Comparison of ENCODE assay signal across 9 cellular contexts in genomic region chr16:30354423-30355143, GRCh38. TPM values are rescaled to one million over a fixed set of nuclear protein-coding genes. Genes with fewer than 3 reads are reported as not detected.
A peak's percentile ranks its signal among the peaks of the same experiment; 100 is the strongest.
DNase-seq lines count a peak whose midpoint lies in the region; TF ChIP-seq lines count a peak whose summit lies in the region.
"Had no signal": no experiment of that assay in that cellular context is flagged by ENCODE, and none has a peak within 500 bp of the region (broad histone marks: within the 10 kb centered on the region; RNA-seq: fewer than 3 reads in every experiment).

No MANE protein-coding gene starts in this region.

- H3K79me2 ChIP-seq in MM.1S (ENCODE audit: low read length): peaks cover 47% of the 10 kb centered on the region

- intact Hi-C loops in colonic mucosa (cut with DNase I): loop anchor here (10.0 kb wide), 1 partner anchor 260 kb away; the partner anchor contains the start of genes TBX6 and YPEL3

- DNase-seq in activated effector memory CD4-positive, alpha-beta T cell treated with anti-CD3 and anti-CD28 coated beads, Interleukin-2, amount 50 U/mL, for 16 hours: peak; percentile 64
- no peak for DNase-seq in activated effector memory CD4-positive, alpha-beta T cell treated with Interleukin-2 at 50 U/mL for 16 hours
- DNase-seq in MM.1S (no peak), colonic mucosa (peak; percentile 55), HK-2 (ENCODE audit: unreplicated experiment) (no peak), globus pallidus (ENCODE audit: low spot score) (no peak), UCSD-AML1 (lab: John Stamatoyannopoulos, UW; ENCODE audit: unreplicated experiment) (no peak)

- H4K20me1 ChIP-seq in MM.1S (ENCODE audit: insufficient read depth, low read length): no peaks in the 10 kb centered on the region

- H3K27me3 ChIP-seq in MM.1S (replicated peaks; ENCODE audit: insufficient read depth, low read length) (no peaks in the 10 kb centered on the region), colonic mucosa (no peaks in the 10 kb centered on the region), mononuclear cell (ENCODE audit: insufficient read depth, low read length) (no peaks in the 10 kb centered on the region)

- no peak for TF ChIP-seq CTCF in MM.1S (IDR thresholded peaks at IDR 0.05; ENCODE audit: low read length)
- no peak for TF ChIP-seq CTCF in colonic mucosa (IDR thresholded peaks at IDR 0.05)

- H3K36me3 ChIP-seq in MM.1S (replicated peaks; ENCODE audit: insufficient read depth, low read length) (peaks cover 2% of the 10 kb centered on the region; the same call in 1 of the 2 replicates), colonic mucosa (peaks cover 8% of the 10 kb centered on the region)

- H3K4me2 ChIP-seq in MM.1S (ENCODE audit: low read depth, low read length): peak overlapping the region; percentile 77

- H3K4me3 ChIP-seq in MM.1S (ENCODE audit: low read length) (peak overlapping the region; percentile 87), colonic mucosa (peak overlapping the region; percentile 80), mononuclear cell (ENCODE audit: low read length) (peak overlapping the region; percentile 90)

- H2AFZ ChIP-seq in MM.1S (ENCODE audit: low read length): peak overlapping the region; percentile 83

- H3K4me1 ChIP-seq in MM.1S (ENCODE audit: low read length) (peaks cover 23% of the 10 kb centered on the region), colonic mucosa (peaks cover 7% of the 10 kb centered on the region), mononuclear cell (ENCODE audit: insufficient read depth, low read length) (peaks cover 47% of the 10 kb centered on the region)

- H3K27ac ChIP-seq in MM.1S (ENCODE audit: low read length): peak overlapping the region; percentile 64; the same call in 1 of the 2 replicates
- H3K27ac ChIP-seq in colonic mucosa: peak overlapping the region; percentile 94

- H3K9me2 ChIP-seq in MM.1S (replicated peaks; ENCODE audit: insufficient read depth, low read length): no peaks in the 10 kb centered on the region

- H3K9me3 ChIP-seq in MM.1S (replicated peaks; ENCODE audit: insufficient read depth, low read length) (no peaks in the 10 kb centered on the region), colonic mucosa (no peaks in the 10 kb centered on the region), mononuclear cell (ENCODE audit: low read depth, low read length) (no peaks in the 10 kb centered on the region)

- H3K9ac ChIP-seq in MM.1S (ENCODE audit: low read length): peak overlapping the region; percentile 93
- H3K9ac ChIP-seq in colonic mucosa (ENCODE audit: low read depth in 2 of 2, low read length in 2 of 2): peak overlapping the region; percentile 90 to 97

- peaks cover 9% of the 10 kb centered on the region for H3F3A ChIP-seq in MM.1S (ENCODE audit: insufficient read depth, low read length)

RNA-seq across cellular contexts. Expression of gene CD2BP2, which starts 0.5 kb away (rescaled TPM):
- total RNA-seq in colonic mucosa (10 to 100 TPM; 44.8 to 76.1 TPM), mononuclear cell (21.5 TPM)

RNA-seq across cellular contexts. Expression of gene TBC1D10B, which starts 15.7 kb away (rescaled TPM):
- total RNA-seq in colonic mucosa: 10 to 100 TPM; 45.0 to 62.3 TPM
- total RNA-seq in mononuclear cell: 12.0 TPM

RNA-seq across cellular contexts. Expression of gene MYL11, which starts 20.0 kb away (rescaled TPM):
- total RNA-seq in colonic mucosa (1 to 10 TPM; 1.1 to 2.2 TPM), mononuclear cell (2.1 TPM)
- total RNA-seq: glomerular endothelial cell had no signal

RNA-seq across cellular contexts. Expression of gene SEPTIN1, which starts 27.8 kb away (rescaled TPM):
- 1 to 10 TPM; 4.3 to 4.5 TPM for total RNA-seq in colonic mucosa
- 38.7 TPM for total RNA-seq in mononuclear cell

RNA-seq across cellular contexts. Expression of gene ZNF48, which starts 40.6 kb away (rescaled TPM):
- total RNA-seq in colonic mucosa (1 to 10 TPM; 6.5 to 6.8 TPM), mononuclear cell (3.8 TPM)

Comparison
In these comparisons a context has a peak if more than half of its experiments do, and no peak if none do; other contexts are left out.
1. DNase-seq: peak in activated effector memory CD4-positive, alpha-beta T cell treated with anti-CD3 and anti-CD28 coated beads, Interleukin-2, amount 50 U/mL, for 16 hours (single experiment) and colonic mucosa (single experiment); none in activated effector memory CD4-positive, alpha-beta T cell treated with Interleukin-2 at 50 U/mL for 16 hours (single experiment), MM.1S (single experiment), HK-2 (single experiment), globus pallidus (single experiment) and UCSD-AML1 (single experiment).
2. Peak in every context shown above with its lines, with median percentiles within 50 percentile points of each other: H3K4me3 ChIP-seq.